In genomic region chr11:128522063-128522942, GRCh38 we compare ENCODE assay signal across 8 cellular contexts.
DNase-seq lines count a peak whose midpoint lies in the region; ATAC-seq and TF ChIP-seq lines count a peak whose summit lies in the region.

No MANE protein-coding gene starts in this region.

- peak overlapping the region; percentile 96 for H3K27ac Mint-ChIP-seq in activated CD4-positive, alpha-beta memory T cell treated with anti-CD3 and anti-CD28 coated beads for 36 hours

- peak in 1 of 2 donors; percentile 68 for TF ChIP-seq POLR2A in lower leg skin (IDR thresholded peaks at IDR 0.05)

- POLR2A ChIA-PET in BJ (lab: Charles Lee), result interaction anchor here (0.6 kb wide), 1 partner anchor 1748 kb away, joined by 3 read pairs; no protein-coding TSS in a partner anchor
- POLR2A ChIA-PET in activated CD4-positive, alpha-beta memory T cell treated with anti-CD3 and anti-CD28 coated beads for 36 hours (lab: Charles Lee), result interaction anchor here (0.7 to 22.3 kb wide), 34 partner anchors 17 to 308 kb away, joined by 3 to 600 read pairs (median 6); no protein-coding TSS in a partner anchor

- H3K4me1 ChIP-seq in duodenal mucosa (ENCODE audit: control insufficient read depth in 1 of 2, insufficient read depth in 2 of 2, low read length in 2 of 2), result peaks cover 7 to 10% of the 10 kb centered on the region in 2 donors

- H3K27me3 Mint-ChIP-seq in activated CD4-positive, alpha-beta memory T cell treated with anti-CD3 and anti-CD28 coated beads for 36 hours, result no peaks in the 10 kb centered on the region

- H3K36me3 Mint-ChIP-seq in activated CD4-positive, alpha-beta memory T cell treated with anti-CD3 and anti-CD28 coated beads for 36 hours, result peaks cover 45% of the 10 kb centered on the region

- intact Hi-C loops in activated CD4-positive, alpha-beta memory T cell treated with anti-CD3 and anti-CD28 coated beads for 36 hours (cut with micrococcal nuclease), result loop anchor here (1.0 to 2.0 kb wide), 4 partner anchors 16 to 198 kb away; no protein-coding TSS in a partner anchor
- intact Hi-C loops in lower leg skin (cut with DNase I; ENCODE audit: low total_unique reads), result no loop called here

- H3K4me1 Mint-ChIP-seq in activated CD4-positive, alpha-beta memory T cell treated with anti-CD3 and anti-CD28 coated beads for 36 hours (ENCODE audit: low read depth), result peaks cover 42% of the 10 kb centered on the region

- CTCF ChIA-PET in BJ (lab: Yijun Ruan, JAX), result interaction anchor here (0.6 to 5.0 kb wide), 7 partner anchors 12 to 364 kb away, joined by 3 to 47 read pairs (median 3); no protein-coding TSS in a partner anchor
- CTCF ChIA-PET in activated CD4-positive, alpha-beta memory T cell treated with anti-CD3 and anti-CD28 coated beads for 36 hours (lab: Charles Lee), result interaction anchor here (0.8 to 20.7 kb wide), 9 partner anchors 13 to 308 kb away, joined by 3 to 264 read pairs (median 4); partner anchors contain the start of gene FLI1

- ATAC-seq in HG03432 (IDR thresholded peaks at IDR 0.05; ENCODE audit: unreplicated experiment), result peak; percentile 89

- H3K27me3 ChIP-seq in BJ (ENCODE audit: control insufficient read depth, insufficient read depth, low read length) (no peaks in the 10 kb centered on the region), duodenal mucosa (ENCODE audit: control insufficient read depth in 1 of 2, insufficient read depth in 2 of 2, low read length in 2 of 2) (peaks cover 0 to 4% of the 10 kb centered on the region in 2 donors)

- DNase-seq in BJ (ENCODE audit: low read depth) (peak; percentile 95), GM19238 (ENCODE audit: insufficient read length, low spot score) (peak; percentile 85), NCI-H526 treated with DMSO at 0.1 percent for 48 hours (lab: John Stamatoyannopoulos, UW) (peak; percentile 98), lower leg skin (ENCODE audit: low spot score in 2 of 2) (peak; percentile 90 to 97)
- peak; percentile 94 for DNase-seq in activated CD4-positive, alpha-beta memory T cell treated with anti-CD3 and anti-CD28 coated beads for 36 hours
- peak; percentile 87 for DNase-seq in stimulated activated CD4-positive, alpha-beta T cell treated with anti-CD3 and anti-CD28 coated beads, Interleukin-4, amount 100 ng/mL, for 24 hours

- H3K9me3 Mint-ChIP-seq in activated CD4-positive, alpha-beta memory T cell treated with anti-CD3 and anti-CD28 coated beads for 36 hours, result no peaks in the 10 kb centered on the region

- WGBS in lower leg skin, 2 donors, result 0 to 1% methylated on average over 74 to 89 of the region's 93 CpGs

- H3K36me3 ChIP-seq in BJ (ENCODE audit: control insufficient read depth, insufficient read depth, low read length), result no peaks in the 10 kb centered on the region
- H3K36me3 ChIP-seq in duodenal mucosa (ENCODE audit: control insufficient read depth in 1 of 2, insufficient read depth in 2 of 2, low read length in 2 of 2), result no peaks in the 10 kb centered on the region

- no peak for TF ChIP-seq CTCF in BJ (IDR thresholded peaks at IDR 0.05; ENCODE audit: insufficient read depth, low read depth, low read length)
- no peak for TF ChIP-seq CTCF in lower leg skin (IDR thresholded peaks at IDR 0.05)

- H3K9me3 ChIP-seq in duodenal mucosa (ENCODE audit: control insufficient read depth in 1 of 2, low read length in 2 of 2), result no peaks in the 10 kb centered on the region

- peak overlapping the region; percentile 97 for H3K4me3 Mint-ChIP-seq in activated CD4-positive, alpha-beta memory T cell treated with anti-CD3 and anti-CD28 coated beads for 36 hours

- H3K27ac ChIP-seq in duodenal mucosa (ENCODE audit: low read depth, low read length), result peak overlapping the region; percentile 84

- peak overlapping the region; percentile 76 for H3K4me3 ChIP-seq in BJ (ENCODE audit: low read depth, low read length)
- H3K4me3 ChIP-seq in duodenal mucosa (ENCODE audit: low read depth in 1 of 2, low read length in 2 of 2), result peak overlapping the region; percentile 77 to 88
- peak overlapping the region; percentile 65 for H3K4me3 ChIP-seq in lower leg skin (ENCODE audit: low read depth, poor library complexity, severe bottlenecking)

- peak overlapping the region; percentile 91 to 95 for H3K9ac ChIP-seq in duodenal mucosa (ENCODE audit: low read depth in 1 of 2, low read length in 2 of 2)

Comparison
In these comparisons a context has a peak if more than half of its experiments do, and no peak if none do; other contexts are left out.
1. Peak in every context shown above with its lines: DNase-seq, ATAC-seq, H3K4me3 ChIP-seq and H3K27ac ChIP-seq.